Comparison of ENCODE assay signal across 24 cellular contexts in the genomic region with DNA sequence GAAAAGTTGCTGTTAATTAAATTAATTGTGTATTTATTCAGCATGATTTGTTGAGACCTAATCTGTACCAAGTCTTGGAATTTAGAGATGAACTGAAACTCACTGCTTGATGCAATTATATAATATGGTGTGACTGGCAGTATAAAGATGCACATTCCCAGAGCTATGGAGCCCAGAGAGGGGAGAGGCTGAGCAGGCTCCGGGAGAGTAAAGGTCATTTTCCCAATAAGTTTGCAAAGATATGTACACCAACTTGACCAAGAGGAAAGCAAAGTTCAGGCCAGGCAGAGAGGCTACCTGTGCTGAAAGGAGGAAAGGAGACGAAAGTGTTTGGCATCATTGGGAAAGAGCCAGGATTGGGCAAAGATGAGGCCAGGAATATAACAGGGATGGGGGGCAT.
"Had no signal": no experiment of that assay in that cellular context is flagged by ENCODE, and none has a peak within 500 bp of the region (broad histone marks: within the 10 kb centered on the region; RNA-seq: fewer than 3 reads in every experiment).

No MANE protein-coding gene starts in this region.

- H3K27ac Mint-ChIP-seq: activated B cell treated with CpG ODN at 0.5 μM for 24 hours; activated CD8-positive, alpha-beta T cell treated with anti-CD3 and anti-CD28 coated beads for 36 hours; activated T-helper 17 cell treated with anti-CD3 and anti-CD28 coated beads, Interleukin-2, amount 50 U/mL, for 72 hours; natural killer cell treated with Interleukin-12 subunit alpha and Interleukin-12 subunit beta and Interleukin-15 and Interleukin-18, amount 100 ng/mL, for 72 hours; progenitor cell of endocrine pancreas; stimulated activated naive B cell treated with anti-CD40 and anti-IgM and Interleukin-4, amounts not matched to agents 10 μg/mL and 1 μg/mL and 100 μg/mL, for 72 hours; T-helper 2 cell treated with Interferon-gamma antibody and Interleukin-4, amounts not matched to agents 5 μg/mL and 100 μg/mL, for 36 hours had no signal

- H3K27me3 ChIP-seq: brain microvascular endothelial cell, esophagus muscularis mucosa, foreskin keratinocyte, sigmoid colon, tibial nerve, uterus had no signal

- H3K27me3 Mint-ChIP-seq: activated B cell treated with CpG ODN at 0.5 μM for 24 hours; activated CD8-positive, alpha-beta T cell treated with anti-CD3 and anti-CD28 coated beads for 36 hours had no signal

- H3K4me1 Mint-ChIP-seq: activated B cell treated with CpG ODN at 0.5 μM for 24 hours; activated T-helper 17 cell treated with anti-CD3 and anti-CD28 coated beads, Interleukin-2, amount 50 U/mL, for 72 hours had no signal

- H3K36me3 ChIP-seq: brain microvascular endothelial cell, esophagus muscularis mucosa, sigmoid colon, tibial nerve, uterus had no signal

- ATAC-seq: activated CD8-positive, alpha-beta T cell treated with anti-CD3 and anti-CD28 coated beads for 36 hours; activated T-cell treated with anti-CD3 and anti-CD28 coated beads, Interleukin-2, amount 50 U/mL, for 4 hours; activated T-helper 17 cell treated with anti-CD3 and anti-CD28 coated beads, Interleukin-2, amount 50 U/mL, for 72 hours; foreskin keratinocyte; natural killer cell treated with Interleukin-12 subunit alpha and Interleukin-12 subunit beta and Interleukin-15 and Interleukin-18, amount 100 ng/mL, for 72 hours had no signal

- DNase-seq: activated B cell treated with CpG ODN at 0.5 μM for 24 hours; activated CD4-positive, alpha-beta T cell treated with anti-CD3 and anti-CD28 coated beads, Interleukin-2, amount 50 U/mL, for 1 hour; activated CD8-positive, alpha-beta T cell treated with anti-CD3 and anti-CD28 coated beads for 36 hours; activated gamma-delta T cell treated with Interleukin-2 at 50 U/mL for 16 hours; activated naive CD4-positive, alpha-beta T cell treated with anti-CD3 and anti-CD28 coated beads, Interleukin-2, amount 50 U/mL, for 16 hours; activated T-cell treated with anti-CD3 and anti-CD28 coated beads, Interleukin-2, amount 50 U/mL, for 4 hours; amniotic stem cell; brain microvascular endothelial cell; cortex of kidney; foreskin keratinocyte; mucosa of descending colon; stimulated activated CD4-positive, alpha-beta T cell treated with anti-CD3 and anti-CD28 coated beads, Interleukin-15, amount 100 ng/mL, for 24 hours; stimulated activated CD4-positive, alpha-beta T cell treated with anti-CD3 and anti-CD28 coated beads, Interleukin-2, amount 100 ng/mL, for 24 hours; stimulated activated naive B cell treated with anti-CD40 and anti-IgM and Interleukin-4, amounts not matched to agents 10 μg/mL and 1 μg/mL and 100 μg/mL, for 72 hours; T-helper 1 cell; uterus had no signal

- H3K27ac ChIP-seq: brain microvascular endothelial cell, foreskin keratinocyte, uterus had no signal

- H3K4me3 Mint-ChIP-seq: activated B cell treated with CpG ODN at 0.5 μM for 24 hours; activated CD8-positive, alpha-beta T cell treated with anti-CD3 and anti-CD28 coated beads for 36 hours; activated T-cell treated with anti-CD3 and anti-CD28 coated beads, Interleukin-2, amount 50 U/mL, for 4 hours; activated T-helper 17 cell treated with anti-CD3 and anti-CD28 coated beads, Interleukin-2, amount 50 U/mL, for 72 hours; natural killer cell treated with Interleukin-12 subunit alpha and Interleukin-12 subunit beta and Interleukin-15 and Interleukin-18, amount 100 ng/mL, for 72 hours; stimulated activated naive B cell treated with anti-CD40 and anti-IgM and Interleukin-4, amounts not matched to agents 10 μg/mL and 1 μg/mL and 100 μg/mL, for 72 hours; T-helper 2 cell treated with Interferon-gamma antibody and Interleukin-4, amounts not matched to agents 5 μg/mL and 100 μg/mL, for 36 hours had no signal

- H3K9me3 ChIP-seq: esophagus muscularis mucosa, mucosa of descending colon, sigmoid colon, uterus had no signal

- H3K4me3 ChIP-seq: esophagus muscularis mucosa, mucosa of descending colon, sigmoid colon, smooth muscle cell, tibial nerve, uterus had no signal

- H3K36me3 Mint-ChIP-seq: natural killer cell treated with Interleukin-12 subunit alpha and Interleukin-12 subunit beta and Interleukin-15 and Interleukin-18, amount 100 ng/mL, for 72 hours had no signal

- H3K4me1 ChIP-seq: sigmoid colon, tibial nerve, uterus had no signal
